8 cellular contexts compared by ENCODE assay signal in the genomic region with DNA sequence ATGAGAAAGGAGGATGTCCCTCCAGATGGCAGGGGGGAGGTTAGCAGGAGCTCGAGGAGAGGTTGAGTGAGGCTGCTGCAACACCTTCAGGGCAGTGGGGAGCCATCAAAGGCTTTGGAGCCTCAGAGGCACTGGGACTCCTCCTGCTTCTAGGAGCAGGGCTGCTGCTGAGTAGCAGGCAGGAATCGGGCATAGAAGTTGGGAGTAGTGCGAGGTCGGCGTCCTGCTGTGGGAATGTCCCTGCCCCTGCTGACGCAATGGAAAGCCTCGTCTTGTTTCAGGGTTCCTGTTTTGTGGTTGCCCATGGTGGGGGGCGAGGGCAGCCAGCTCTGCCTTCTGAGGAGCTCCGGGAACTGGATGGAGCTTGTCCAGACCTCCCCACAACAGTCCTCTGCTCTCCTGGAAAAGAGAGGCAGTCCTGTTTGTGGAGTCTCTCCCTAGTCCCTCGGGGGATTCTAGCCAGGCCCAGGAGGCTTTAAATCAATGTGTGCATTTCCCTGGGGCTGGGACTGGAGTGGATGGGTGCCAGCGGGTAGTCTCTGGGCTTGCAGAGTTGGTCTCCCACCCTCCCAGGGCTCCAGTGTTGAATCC.
A peak's percentile ranks its signal among the peaks of the same experiment; 100 is the strongest.
DNase-seq lines count a peak whose midpoint lies in the region; ATAC-seq and TF ChIP-seq lines count a peak whose summit lies in the region.

No MANE protein-coding gene starts in this region.

- H3K9me3 ChIP-seq in breast epithelium (no peaks in the 10 kb centered on the region), mammary epithelial cell (replicated peaks; ENCODE audit: insufficient read depth, low read length) (no peaks in the 10 kb centered on the region), muscle layer of duodenum (ENCODE audit: control insufficient read depth in 1 of 2, low read length in 2 of 2) (no peaks in the 10 kb centered on the region), aorta (ENCODE audit: control insufficient read depth, low read length) (no peaks in the 10 kb centered on the region)

- H3K27ac ChIP-seq in breast epithelium (peak overlapping the region; percentile 84 to 88), mammary epithelial cell (ENCODE audit: insufficient read depth, low read depth, low read length) (no peak overlapping the region), muscle layer of duodenum (ENCODE audit: low read length) (peak overlapping the region; percentile 86), aorta (ENCODE audit: low read depth in 1 of 2, low read length in 2 of 2) (peak overlapping the region; percentile 12 to 82)

- CTCF ChIA-PET in mammary epithelial cell (lab: Charles Lee; ENCODE audit: low non-redundant PET): no interaction called here

- peaks cover 43% of the 10 kb centered on the region for H3K4me1 Mint-ChIP-seq in chondrocyte (ENCODE audit: low read depth)

- H3K79me2 ChIP-seq in mammary epithelial cell (ENCODE audit: insufficient read depth, low read length): peaks cover 71% of the 10 kb centered on the region

- H3K9me3 Mint-ChIP-seq in chondrocyte (ENCODE audit: low read depth): no peaks in the 10 kb centered on the region

- no TSS peak for BruUV-seq in mammary epithelial cell (replicated peaks; lab: Mats Ljungman, UMichigan)

- H3K4me2 ChIP-seq in mammary epithelial cell (ENCODE audit: insufficient read depth, low read depth, low read length): no peak overlapping the region

- peak overlapping the region; percentile 15 for H3K27ac Mint-ChIP-seq in chondrocyte (ENCODE audit: unreplicated experiment)

- TF ChIP-seq POLR2A in breast epithelium (IDR thresholded peaks at IDR 0.05): no peak

- dilution Hi-C loops in mammary epithelial cell (cut with HindIII; ENCODE audit: low sequenced_read_pairs): loop anchor here (5.0 kb wide), 1 partner anchor 59 kb away; no protein-coding TSS in a partner anchor

- in situ Hi-C loops in mammary epithelial cell (cut with MboI; ENCODE audit: low sequenced_read_pairs in 2 of 2): no loop called here

- peaks cover 25 to 27% of the 10 kb centered on the region in 2 donors for H3K4me1 ChIP-seq in breast epithelium
- H3K4me1 ChIP-seq in mammary epithelial cell (ENCODE audit: insufficient read depth, low read length): peaks cover 15% of the 10 kb centered on the region
- H3K4me1 ChIP-seq in muscle layer of duodenum (ENCODE audit: control insufficient read depth in 1 of 2, insufficient read depth in 2 of 2, low read length in 2 of 2): peaks cover 47 to 91% of the 10 kb centered on the region in 2 donors
- peaks cover 5 to 7% of the 10 kb centered on the region in 2 donors for H3K4me1 ChIP-seq in aorta (ENCODE audit: control insufficient read depth in 1 of 2, insufficient read depth in 2 of 2, low read length in 2 of 2)

- intact Hi-C loops in breast epithelium (cut with DNase I; ENCODE audit: low total_unique reads): no loop called here
- intact Hi-C loops in mammary epithelial cell (cut with micrococcal nuclease): no loop called here
- intact Hi-C loops in aorta (cut with DNase I): no loop called here

- H3K36me3 ChIP-seq in breast epithelium (no peaks in the 10 kb centered on the region), mammary epithelial cell (ENCODE audit: insufficient read depth, low read length) (no peaks in the 10 kb centered on the region), muscle layer of duodenum (ENCODE audit: control insufficient read depth in 1 of 2, insufficient read depth in 2 of 2, low read length in 2 of 2) (peaks cover 0 to 4% of the 10 kb centered on the region in 2 donors), aorta (ENCODE audit: control insufficient read depth in 1 of 2, insufficient read depth in 2 of 2, low read length in 1 of 2) (no peaks in the 10 kb centered on the region)

- no peaks in the 10 kb centered on the region for H3K27me3 Mint-ChIP-seq in chondrocyte (ENCODE audit: low read depth)

- no peaks in the 10 kb centered on the region for H3K36me3 Mint-ChIP-seq in chondrocyte (ENCODE audit: low read depth)

- ATAC-seq in aorta (ENCODE audit: low FRiP score) (peak; percentile 0), GM18519 (IDR thresholded peaks at IDR 0.05; ENCODE audit: low FRiP score, unreplicated experiment) (no peak), GM21526 (IDR thresholded peaks at IDR 0.05; ENCODE audit: low FRiP score, unreplicated experiment) (no peak)

- peak overlapping the region in 1 of 3 donors; percentile 8 for H3K4me3 ChIP-seq in breast epithelium
- no peak overlapping the region for H3K4me3 ChIP-seq in mammary epithelial cell (replicated peaks in 1 of 3; ENCODE audit: insufficient read depth in 1 of 3, low read depth in 2 of 3, low read length in 3 of 3)
- peak overlapping the region in 1 of 2 donors; percentile 18 for H3K4me3 ChIP-seq in muscle layer of duodenum (ENCODE audit: low read depth in 1 of 2, low read length in 2 of 2)
- no peak overlapping the region for H3K4me3 ChIP-seq in aorta (ENCODE audit: low read length in 2 of 2)

- WGBS in mammary epithelial cell (ENCODE audit: low coverage, missing lambda C conversion rate): 95% methylated on average over 4 of the region's 11 CpGs
- WGBS in aorta, 2 donors: 46 to 49% methylated on average over 11 of the region's 11 CpGs

- H2AFZ ChIP-seq in mammary epithelial cell (ENCODE audit: low read depth, low read length): no peak overlapping the region

- peak in 1 of 2 donors; percentile 54 for DNase-seq in breast epithelium (ENCODE audit: low spot score in 2 of 2)
- DNase-seq in mammary epithelial cell: no peak
- DNase-seq in chondrocyte (ENCODE audit: low spot score): no peak
- DNase-seq in aorta: peak; percentile 88 to 92
- no peak for DNase-seq in GM10266 (ENCODE audit: extremely low spot score)

- H4K20me1 ChIP-seq in mammary epithelial cell (ENCODE audit: insufficient read depth, low read length): no peaks in the 10 kb centered on the region

- H3K9ac ChIP-seq in mammary epithelial cell (ENCODE audit: insufficient read depth, low read length): no peak overlapping the region

- TF ChIP-seq CTCF in breast epithelium (IDR thresholded peaks at IDR 0.05): no peak
- no peak for TF ChIP-seq CTCF in mammary epithelial cell (conservative IDR thresholded peaks at IDR 0.05 in 1 of 2, IDR thresholded peaks at IDR 0.05 in 1 of 2; ENCODE audit: extremely low read depth in 1 of 2, insufficient read depth in 1 of 2, low read depth in 1 of 2, low read length in 2 of 2)
- no peak for TF ChIP-seq CTCF in chondrocyte (IDR thresholded peaks at IDR 0.05)
- TF ChIP-seq CTCF in GM10266 (IDR thresholded peaks at IDR 0.05; ENCODE audit: control insufficient read depth, insufficient read depth, low read depth, missing control alignments): no peak

- no peaks in the 10 kb centered on the region for H3K27me3 ChIP-seq in breast epithelium
- H3K27me3 ChIP-seq in mammary epithelial cell (ENCODE audit: insufficient read depth, low read length): no peaks in the 10 kb centered on the region
- H3K27me3 ChIP-seq in muscle layer of duodenum (ENCODE audit: low read depth, low read length): no peaks in the 10 kb centered on the region
- no peaks in the 10 kb centered on the region for H3K27me3 ChIP-seq in aorta (ENCODE audit: control insufficient read depth in 1 of 2, insufficient read depth in 2 of 2, low read length in 1 of 2)

- no peak overlapping the region for H3K4me3 Mint-ChIP-seq in chondrocyte (ENCODE audit: unreplicated experiment)

Comparison
In these comparisons a context has a peak if more than half of its experiments do, and no peak if none do; other contexts are left out.
1. DNase-seq: peak in aorta (2 of 2); none in mammary epithelial cell (single experiment), chondrocyte (single experiment) and GM10266 (single experiment).